ENCODE assay signal across 29 cellular contexts in the genomic region with DNA sequence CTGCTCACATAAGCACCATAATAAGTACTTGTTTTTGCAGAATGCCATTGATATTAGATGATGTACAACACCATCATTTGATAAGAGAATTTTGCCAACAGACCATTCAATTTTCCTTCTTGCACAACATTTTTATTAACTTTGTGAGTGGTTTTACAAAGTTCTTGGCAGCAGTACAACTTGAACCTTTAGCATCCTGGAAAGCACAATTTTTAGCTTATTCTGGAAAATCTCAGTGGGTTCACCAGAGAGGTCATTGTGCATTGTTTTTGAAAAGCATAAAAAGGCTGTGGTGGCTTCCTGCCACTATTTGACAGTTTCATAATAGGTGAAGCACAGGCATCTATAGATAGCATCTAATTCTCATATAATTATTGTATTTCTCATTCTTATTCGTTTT. TPM values are rescaled to one million over a fixed set of nuclear protein-coding genes. Genes with fewer than 3 reads are reported as not detected.
"Had no signal": no experiment of that assay in that cellular context is flagged by ENCODE, and none has a peak within 500 bp of the region (broad histone marks: within the 10 kb centered on the region; RNA-seq: fewer than 3 reads in every experiment).

No MANE protein-coding gene starts in this region.

- H2AFZ ChIP-seq: neural progenitor cell had no signal

- H3K27me3 ChIP-seq: brain microvascular endothelial cell, gastroesophageal sphincter, neural progenitor cell, right lobe of liver, testis, upper lobe of left lung had no signal

- H3K9me3 ChIP-seq: gastroesophageal sphincter, heart right ventricle, mucosa of descending colon, right lobe of liver, testis, upper lobe of left lung had no signal

- H3K4me1 Mint-ChIP-seq: activated B cell treated with CpG ODN at 0.5 μM for 24 hours; activated CD8-positive, alpha-beta memory T cell treated with anti-CD3 and anti-CD28 coated beads, Interleukin-2, amount 10 ng/mL, durations not matched to agents 7 days and 5 days; activated naive CD8-positive, alpha-beta T cell treated with anti-CD3 and anti-CD28 coated beads, Interleukin-2, amount 10 ng/mL, durations not matched to agents 7 days and 5 days; activated T-helper 17 cell treated with anti-CD3 and anti-CD28 coated beads, Interleukin-2, amount 50 U/mL, for 72 hours; central memory CD8-positive, alpha-beta T cell; immature natural killer cell; neural progenitor cell; stimulated activated effector memory CD8-positive, alpha-beta T cell treated with anti-CD3 and anti-CD28 coated beads, Interleukin-12 subunit alpha, Interleukin-12 subunit beta, amount 100 ng/mL, for 72 hours; T-cell had no signal

- H3K4me2 ChIP-seq: neural progenitor cell had no signal

- H3K27ac Mint-ChIP-seq: activated B cell treated with CpG ODN at 0.5 μM for 24 hours; activated CD4-positive, alpha-beta memory T cell treated with anti-CD3 and anti-CD28 coated beads for 36 hours; activated CD8-positive, alpha-beta memory T cell treated with anti-CD3 and anti-CD28 coated beads, Interleukin-2, amount 10 ng/mL, durations not matched to agents 7 days and 5 days; activated naive CD8-positive, alpha-beta T cell treated with anti-CD3 and anti-CD28 coated beads, Interleukin-2, amount 10 ng/mL, durations not matched to agents 7 days and 5 days; activated T-helper 17 cell treated with anti-CD3 and anti-CD28 coated beads, Interleukin-2, amount 50 U/mL, for 72 hours; immature natural killer cell; naive B cell; neural progenitor cell; stimulated activated effector memory CD8-positive, alpha-beta T cell treated with anti-CD3 and anti-CD28 coated beads, Interleukin-12 subunit alpha, Interleukin-12 subunit beta, amount 100 ng/mL, for 72 hours; T-cell had no signal

- H3K9me3 Mint-ChIP-seq: activated B cell treated with CpG ODN at 0.5 μM for 24 hours; activated CD4-positive, alpha-beta memory T cell treated with anti-CD3 and anti-CD28 coated beads for 36 hours; activated naive CD8-positive, alpha-beta T cell treated with anti-CD3 and anti-CD28 coated beads, Interleukin-2, amount 10 ng/mL, durations not matched to agents 7 days and 5 days; activated T-helper 17 cell treated with anti-CD3 and anti-CD28 coated beads, Interleukin-2, amount 50 U/mL, for 72 hours; central memory CD8-positive, alpha-beta T cell; immature natural killer cell; stimulated activated effector memory CD8-positive, alpha-beta T cell treated with anti-CD3 and anti-CD28 coated beads, Interleukin-12 subunit alpha, Interleukin-12 subunit beta, amount 100 ng/mL, for 72 hours; T-cell had no signal

- H3K4me3 ChIP-seq: gastroesophageal sphincter, heart right ventricle, mucosa of descending colon, neural progenitor cell, psoas muscle, right lobe of liver, testis, upper lobe of left lung had no signal

- H3K36me3 ChIP-seq: brain microvascular endothelial cell, gastroesophageal sphincter, heart right ventricle, neural progenitor cell, right lobe of liver, upper lobe of left lung had no signal

- H3K9ac ChIP-seq: neural progenitor cell had no signal

- H3K36me3 Mint-ChIP-seq: activated CD4-positive, alpha-beta memory T cell treated with anti-CD3 and anti-CD28 coated beads for 36 hours; activated CD8-positive, alpha-beta memory T cell treated with anti-CD3 and anti-CD28 coated beads, Interleukin-2, amount 10 ng/mL, durations not matched to agents 7 days and 5 days; activated naive CD8-positive, alpha-beta T cell treated with anti-CD3 and anti-CD28 coated beads, Interleukin-2, amount 10 ng/mL, durations not matched to agents 7 days and 5 days; immature natural killer cell; neural progenitor cell; stimulated activated effector memory CD8-positive, alpha-beta T cell treated with anti-CD3 and anti-CD28 coated beads, Interleukin-12 subunit alpha, Interleukin-12 subunit beta, amount 100 ng/mL, for 72 hours; T-cell had no signal

- H3K4me3 Mint-ChIP-seq: activated B cell treated with CpG ODN at 0.5 μM for 24 hours; activated CD4-positive, alpha-beta memory T cell treated with anti-CD3 and anti-CD28 coated beads for 36 hours; activated CD8-positive, alpha-beta memory T cell treated with anti-CD3 and anti-CD28 coated beads, Interleukin-2, amount 10 ng/mL, durations not matched to agents 7 days and 5 days; activated naive CD8-positive, alpha-beta T cell treated with anti-CD3 and anti-CD28 coated beads, Interleukin-2, amount 10 ng/mL, durations not matched to agents 7 days and 5 days; activated T-helper 17 cell treated with anti-CD3 and anti-CD28 coated beads, Interleukin-2, amount 50 U/mL, for 72 hours; central memory CD8-positive, alpha-beta T cell; immature natural killer cell; naive B cell; neural progenitor cell; stimulated activated effector memory CD8-positive, alpha-beta T cell treated with anti-CD3 and anti-CD28 coated beads, Interleukin-12 subunit alpha, Interleukin-12 subunit beta, amount 100 ng/mL, for 72 hours; T-cell had no signal

- H3K4me1 ChIP-seq: gastroesophageal sphincter, heart right ventricle, neural progenitor cell, psoas muscle, right lobe of liver, testis, upper lobe of left lung had no signal

- ATAC-seq: activated CD8-positive, alpha-beta memory T cell treated with anti-CD3 and anti-CD28 coated beads, Interleukin-2, amount 10 ng/mL, durations not matched to agents 7 days and 5 days; activated T-helper 17 cell treated with anti-CD3 and anti-CD28 coated beads, Interleukin-2, amount 50 U/mL, for 72 hours; gastroesophageal sphincter; heart right ventricle; left ventricle myocardium superior; mucosa of descending colon; psoas muscle; stimulated activated effector memory CD8-positive, alpha-beta T cell treated with anti-CD3 and anti-CD28 coated beads, Interleukin-12 subunit alpha, Interleukin-12 subunit beta, amount 100 ng/mL, for 72 hours; T-cell had no signal

- DNase-seq: activated B cell treated with CpG ODN at 0.5 μM for 24 hours; activated CD4-positive, alpha-beta memory T cell treated with anti-CD3 and anti-CD28 coated beads for 36 hours; activated CD4-positive, alpha-beta T cell treated with anti-CD3 and anti-CD28 coated beads for 4 hours; activated CD8-positive, alpha-beta memory T cell treated with anti-CD3 and anti-CD28 coated beads, Interleukin-2, amount 10 ng/mL, durations not matched to agents 7 days and 5 days; activated naive CD4-positive, alpha-beta T cell treated with Interleukin-2 at 50 U/mL for 16 hours; activated naive CD8-positive, alpha-beta T cell treated with anti-CD3 and anti-CD28 coated beads, Interleukin-2, amount 10 ng/mL, durations not matched to agents 7 days and 5 days; activated T-cell treated with anti-CD3 and anti-CD28 coated beads, Interleukin-2, amount 50 U/mL, for 1 hour; anterior cingulate cortex; brain microvascular endothelial cell; cortex of kidney; effector CD8-positive, alpha-beta T cell; heart right ventricle; immature natural killer cell; left ventricle myocardium superior; mesenchymal stem cell; mucosa of descending colon; naive B cell; psoas muscle; right lobe of liver; stimulated activated CD4-positive, alpha-beta T cell treated with anti-CD3 and anti-CD28 coated beads, Interleukin-4, amount 100 ng/mL, for 24 hours; T-cell; testis; upper lobe of left lung had no signal

- H3K27ac ChIP-seq: brain microvascular endothelial cell, epithelial cell of prostate, gastroesophageal sphincter, heart right ventricle, neural progenitor cell, psoas muscle, right lobe of liver, testis, upper lobe of left lung had no signal

- H3K27me3 Mint-ChIP-seq: activated B cell treated with CpG ODN at 0.5 μM for 24 hours; activated T-helper 17 cell treated with anti-CD3 and anti-CD28 coated beads, Interleukin-2, amount 50 U/mL, for 72 hours; central memory CD8-positive, alpha-beta T cell; naive B cell had no signal

RNA-seq across cellular contexts. Expression of gene REPS2, which starts 26.3 kb away (rescaled TPM):
- total RNA-seq: activated CD4-positive, alpha-beta memory T cell treated with anti-CD3 and anti-CD28 coated beads for 36 hours; activated CD8-positive, alpha-beta memory T cell treated with anti-CD3 and anti-CD28 coated beads, Interleukin-2, amount 10 ng/mL, durations not matched to agents 7 days and 5 days had no signal
